17 cellular contexts compared by ENCODE assay signal in the genomic region with DNA sequence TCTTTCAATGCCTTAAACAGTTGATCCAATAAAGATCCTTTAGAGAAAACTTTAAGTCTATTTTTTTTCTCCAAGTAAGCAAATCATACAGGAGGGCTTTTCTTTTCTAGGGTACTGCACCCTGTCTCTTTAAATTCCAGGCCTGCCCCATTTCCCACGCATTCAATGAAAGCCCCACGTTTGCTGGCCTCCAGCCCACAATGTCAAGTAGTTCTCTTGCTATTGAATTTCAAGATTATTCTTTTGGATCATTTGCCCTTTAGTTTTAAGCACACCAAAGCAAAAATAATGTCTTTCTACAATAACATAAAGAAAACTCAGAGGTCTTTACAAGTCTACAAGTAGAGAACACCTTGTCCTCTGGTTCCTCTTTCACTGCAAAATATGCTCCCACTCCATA. TPM values are rescaled to one million over a fixed set of nuclear protein-coding genes. Genes with fewer than 3 reads are reported as not detected.
DNase-seq lines count a peak whose midpoint lies in the region; ATAC-seq and TF ChIP-seq lines count a peak whose summit lies in the region.
"Had no signal": no experiment of that assay in that cellular context is flagged by ENCODE, and none has a peak within 500 bp of the region (broad histone marks: within the 10 kb centered on the region; RNA-seq: fewer than 3 reads in every experiment).

No MANE protein-coding gene starts in this region.

- no peak for TF ChIP-seq CTCF in choroid plexus epithelial cell (conservative IDR thresholded peaks at IDR 0.05; ENCODE audit: low read depth, low read length)
- no peak for TF ChIP-seq CTCF in ovary (IDR thresholded peaks at IDR 0.05)
- no peak for TF ChIP-seq CTCF in testis (IDR thresholded peaks at IDR 0.05)

- H3K36me3 ChIP-seq in ovary, result no peaks in the 10 kb centered on the region
- H3K36me3 ChIP-seq in testis (ENCODE audit: low read depth, missing control alignments), result no peaks in the 10 kb centered on the region
- H3K36me3 ChIP-seq: neutrophil, stomach had no signal

- H3K4me1 ChIP-seq in ovary (ENCODE audit: insufficient read depth), result no peaks in the 10 kb centered on the region
- peaks cover 3% of the 10 kb centered on the region for H3K4me1 ChIP-seq in testis

- H3K27ac ChIP-seq in ovary (no peak overlapping the region), testis (no peak overlapping the region)
- H3K27ac ChIP-seq: neutrophil, stomach had no signal

- DNase-seq in NCI-H748 (lab: John Stamatoyannopoulos, UW; ENCODE audit: unreplicated experiment) (peak; percentile 16), NCI-H748 treated with DMSO at 0.1 percent for 48 hours (lab: John Stamatoyannopoulos, UW) (no peak), Kasumi-1 (lab: John Stamatoyannopoulos, UW) (peak; percentile 15 to 31), choroid plexus epithelial cell (ENCODE audit: low read depth) (peak; percentile 28), ovary (peak in 4 of 5 donors; percentile 20 to 55 (median 34)), D341Med (ENCODE audit: low spot score) (no peak), testis (no peak)
- DNase-seq: activated CD4-positive, alpha-beta memory T cell treated with anti-CD3 and anti-CD28 coated beads for 36 hours; CD8-positive, alpha-beta memory T cell; endodermal cell; islet precursor cell; NCI-H187 treated with DMSO at 0.1 percent for 48 hours; NCI-H774; retina; stomach had no signal

- TF ChIP-seq EP300 in ovary (IDR thresholded peaks at IDR 0.05), result no peak

- no peak for ATAC-seq in activated CD4-positive, CD25-positive, alpha-beta regulatory T cell treated with anti-CD3 and anti-CD28 coated beads, Interleukin-2, amount 50 U/mL, for 24 hours

- 19 to 32% (median 26%) methylated on average over 2 of the region's 2 CpGs for WGBS in ovary, 3 donors
- 53% methylated on average over 2 of the region's 2 CpGs for WGBS in testis, 2 donors

- H3K4me3 ChIP-seq in choroid plexus epithelial cell (ENCODE audit: low read depth, low read length), result no peak overlapping the region
- no peak overlapping the region for H3K4me3 ChIP-seq in ovary
- H3K4me3 ChIP-seq in testis, result no peak overlapping the region
- H3K4me3 ChIP-seq: stomach had no signal

- intact Hi-C loops in ovary (cut with DNase I) (no loop called here), testis (cut with DNase I; ENCODE audit: low total_unique reads) (no loop called here)

- TF ChIP-seq POLR2A in ovary (IDR thresholded peaks at IDR 0.05) (no peak), testis (IDR thresholded peaks at IDR 0.05) (no peak)

- H3K27me3 ChIP-seq in ovary (no peaks in the 10 kb centered on the region), testis (no peaks in the 10 kb centered on the region)
- H3K27me3 ChIP-seq: neutrophil, stomach had no signal

- H3K9me3 ChIP-seq in ovary (no peaks in the 10 kb centered on the region), testis (no peaks in the 10 kb centered on the region)
- H3K9me3 ChIP-seq: neutrophil, stomach had no signal

RNA-seq across cellular contexts. Expression of a gene that starts 15.7 kb away (rescaled TPM):
- total RNA-seq in ovary, result 10 to 100 TPM in 6 of 7 donors, 1 to 10 TPM in 1; 8.7 to 15.4 (median 13.8) TPM
- polyA plus RNA-seq in ovary, result 10 to 100 TPM; 10.5 to 14.3 TPM
- total RNA-seq in testis, result 10 to 100 TPM in 1 of 2 donors, 1 to 10 TPM in 1; 7.6 to 11.0 TPM
- 5.2 TPM for polyA plus RNA-seq in testis (ENCODE audit: insufficient read depth, low read depth, low replicate concordance)

Comparison
In these comparisons a context has a peak if more than half of its experiments do, and no peak if none do; other contexts are left out.
1. DNase-seq: peak in NCI-H748 (single experiment), Kasumi-1 (2 of 2), choroid plexus epithelial cell (single experiment) and ovary (4 of 5); none in NCI-H748 treated with DMSO at 0.1 percent for 48 hours (single experiment), D341Med (single experiment) and testis (single experiment).